In the genomic region with DNA sequence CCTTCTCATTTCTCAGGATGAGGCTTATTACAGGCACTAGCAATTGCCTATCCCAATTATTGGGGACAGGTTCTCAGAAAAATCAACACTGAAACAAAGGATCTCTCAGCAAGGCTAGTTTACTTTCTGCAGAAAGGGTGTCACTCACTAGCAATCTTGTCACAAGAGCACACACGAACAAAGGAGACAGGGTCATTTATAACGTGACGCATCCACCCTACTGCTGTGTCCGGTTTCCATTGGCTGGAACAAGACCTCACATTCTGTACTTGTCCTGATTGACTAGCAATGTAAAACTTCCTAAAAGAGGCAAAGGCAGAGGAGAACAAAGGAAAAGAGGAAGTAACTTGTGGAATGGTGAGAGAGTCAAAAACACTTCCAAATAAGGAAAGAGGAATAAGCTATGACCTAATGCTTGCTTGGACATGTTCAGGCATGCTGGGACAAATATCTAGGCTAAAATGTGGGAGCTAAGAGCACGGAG, we compare ENCODE assay signal across 16 cellular contexts.
DNase-seq lines count a peak whose midpoint lies in the region; FAIRE-seq and TF ChIP-seq lines count a peak whose summit lies in the region.
"Had no signal": no experiment of that assay in that cellular context is flagged by ENCODE, and none has a peak within 500 bp of the region (broad histone marks: within the 10 kb centered on the region; RNA-seq: fewer than 3 reads in every experiment).

No MANE protein-coding gene starts in this region.

- DNase-seq in NCI-H1105 treated with DMSO at 0.1 percent for 48 hours (lab: John Stamatoyannopoulos, UW) = peak; percentile 16
- DNase-seq in NCI-H1105 (lab: John Stamatoyannopoulos, UW) = no peak
- DNase-seq in NCI-H146 (lab: John Stamatoyannopoulos, UW) = peak; percentile 92
- peak; percentile 71 for DNase-seq in bronchial epithelial cell (ENCODE audit: low read depth)
- no peak for DNase-seq in trophoblast cell
- no peak for DNase-seq in iPS-NIHi7 (ENCODE audit: extremely low spot score)
- DNase-seq in cerebellum (ENCODE audit: low spot score) = no peak
- DNase-seq in mesothelial cell of epicardium (ENCODE audit: low spot score in 2 of 2, unreplicated experiment in 2 of 2) = no peak
- DNase-seq: NCI-H187, NCI-H82, occipital lobe, Right ventricle myocardium superior had no signal

- no peak overlapping the region for H4K12ac ChIP-seq in trophoblast cell (ENCODE audit: low read depth, low read length)

- peaks cover 3% of the 10 kb centered on the region for H3K36me3 Mint-ChIP-seq in mesothelial cell of epicardium
- H3K36me3 Mint-ChIP-seq: activated naive CD4-positive, alpha-beta T cell treated with anti-CD3 and anti-CD28 coated beads, Interleukin-2, amount 50 U/mL, for 24 hours had no signal

- H3K4me3 ChIP-seq in bronchial epithelial cell (ENCODE audit: low read depth, low read length) (no peak overlapping the region), trophoblast cell (ENCODE audit: low read depth, low read length) (no peak overlapping the region)
- H3K4me3 ChIP-seq: suprapubic skin had no signal

- no peak overlapping the region for H3K27ac ChIP-seq in trophoblast cell (ENCODE audit: low read depth, low read length)
- H3K27ac ChIP-seq: suprapubic skin had no signal

- H2BK5ac ChIP-seq in trophoblast cell (ENCODE audit: low read depth, low read length, poor library complexity) = peak overlapping the region; percentile 38

- no peak overlapping the region for H2BK12ac ChIP-seq in trophoblast cell (ENCODE audit: low read length)

- no peak overlapping the region for H2AFZ ChIP-seq in trophoblast cell (ENCODE audit: insufficient read depth, low read length, poor library complexity)

- no peak for FAIRE-seq in bronchial epithelial cell (lab: Jason Lieb, UNC)

- no peak overlapping the region for H3K27ac Mint-ChIP-seq in mesothelial cell of epicardium
- H3K27ac Mint-ChIP-seq: activated naive CD4-positive, alpha-beta T cell treated with anti-CD3 and anti-CD28 coated beads, Interleukin-2, amount 50 U/mL, for 24 hours; memory B cell had no signal

- no peak overlapping the region for H2BK120ac ChIP-seq in trophoblast cell (ENCODE audit: insufficient read depth, low read length, poor library complexity)

- no peak overlapping the region for H2AK5ac ChIP-seq in trophoblast cell (ENCODE audit: low read length)

- H3K23ac ChIP-seq in trophoblast cell (ENCODE audit: low read length) = no peak overlapping the region

- no peaks in the 10 kb centered on the region for H3K9me3 ChIP-seq in trophoblast cell (ENCODE audit: insufficient read depth, low read depth, low read length)
- H3K9me3 ChIP-seq: suprapubic skin had no signal

- H3K27me3 ChIP-seq in bronchial epithelial cell (ENCODE audit: control insufficient read depth, insufficient read depth, low read length) = no peaks in the 10 kb centered on the region
- no peaks in the 10 kb centered on the region for H3K27me3 ChIP-seq in trophoblast cell (ENCODE audit: insufficient read depth, low read length)
- H3K27me3 ChIP-seq: suprapubic skin had no signal

- no peak overlapping the region for H3K18ac ChIP-seq in trophoblast cell (ENCODE audit: low read length)

- no peaks in the 10 kb centered on the region for H3K4me1 ChIP-seq in trophoblast cell (ENCODE audit: control insufficient read depth in 1 of 2, insufficient read depth in 2 of 2, low read length in 2 of 2)
- H3K4me1 ChIP-seq: suprapubic skin had no signal

- no peak overlapping the region for H3K4me2 ChIP-seq in trophoblast cell (ENCODE audit: low read length)

- no peaks in the 10 kb centered on the region for H3K4me1 Mint-ChIP-seq in mesothelial cell of epicardium
- H3K4me1 Mint-ChIP-seq: activated naive CD4-positive, alpha-beta T cell treated with anti-CD3 and anti-CD28 coated beads, Interleukin-2, amount 50 U/mL, for 24 hours; central memory CD8-positive, alpha-beta T cell; memory B cell had no signal

- H3K36me3 ChIP-seq in bronchial epithelial cell (ENCODE audit: control insufficient read depth, insufficient read depth, low read length) (no peaks in the 10 kb centered on the region), trophoblast cell (ENCODE audit: control insufficient read depth in 1 of 2, insufficient read depth in 2 of 2, low read length in 2 of 2) (no peaks in the 10 kb centered on the region)
- H3K36me3 ChIP-seq: suprapubic skin had no signal

- H4K8ac ChIP-seq in trophoblast cell (ENCODE audit: low read depth, low read length) = no peak overlapping the region

- WGBS in trophoblast cell (ENCODE audit: extremely low coverage, insufficient coverage, insufficient read length) = no CpG with 5 or more reads among the region's 5 CpGs

- peaks cover 21% of the 10 kb centered on the region for H3K9me3 Mint-ChIP-seq in mesothelial cell of epicardium

- H3K14ac ChIP-seq in trophoblast cell (ENCODE audit: low read length) = no peak overlapping the region

- H3K4me3 Mint-ChIP-seq in mesothelial cell of epicardium = no peak overlapping the region
- H3K4me3 Mint-ChIP-seq: activated naive CD4-positive, alpha-beta T cell treated with anti-CD3 and anti-CD28 coated beads, Interleukin-2, amount 50 U/mL, for 24 hours; central memory CD8-positive, alpha-beta T cell; memory B cell had no signal

- no peak overlapping the region for H4K91ac ChIP-seq in trophoblast cell (ENCODE audit: low read depth, low read length)

- no peak for TF ChIP-seq CTCF in bronchial epithelial cell (IDR thresholded peaks at IDR 0.05; ENCODE audit: insufficient read depth, low read length, severe bottlenecking)
- no peak for TF ChIP-seq CTCF in mesothelial cell of epicardium (IDR thresholded peaks at IDR 0.05; ENCODE audit: unreplicated experiment)

- no peak overlapping the region for H3K4ac ChIP-seq in trophoblast cell (ENCODE audit: low read depth, low read length)

- H3K79me1 ChIP-seq in trophoblast cell (ENCODE audit: low read length) = no peaks in the 10 kb centered on the region

- H3K9ac ChIP-seq in trophoblast cell (ENCODE audit: low read length) = no peak overlapping the region

- H3K27me3 Mint-ChIP-seq in mesothelial cell of epicardium (ENCODE audit: low read depth) = no peaks in the 10 kb centered on the region
- H3K27me3 Mint-ChIP-seq: activated naive CD4-positive, alpha-beta T cell treated with anti-CD3 and anti-CD28 coated beads, Interleukin-2, amount 50 U/mL, for 24 hours had no signal

- no peaks in the 10 kb centered on the region for H3K79me2 ChIP-seq in trophoblast cell (ENCODE audit: control insufficient read depth, insufficient read depth, low read length, poor library complexity)

Comparison
In these comparisons a context has a peak if more than half of its experiments do, and no peak if none do; other contexts are left out.
1. DNase-seq: peak in NCI-H1105 treated with DMSO at 0.1 percent for 48 hours (single experiment), NCI-H146 (single experiment) and bronchial epithelial cell (single experiment); none in NCI-H1105 (single experiment), trophoblast cell (0 of 2), iPS-NIHi7 (single experiment), cerebellum (single experiment) and mesothelial cell of epicardium (0 of 2).